In the genomic region with DNA sequence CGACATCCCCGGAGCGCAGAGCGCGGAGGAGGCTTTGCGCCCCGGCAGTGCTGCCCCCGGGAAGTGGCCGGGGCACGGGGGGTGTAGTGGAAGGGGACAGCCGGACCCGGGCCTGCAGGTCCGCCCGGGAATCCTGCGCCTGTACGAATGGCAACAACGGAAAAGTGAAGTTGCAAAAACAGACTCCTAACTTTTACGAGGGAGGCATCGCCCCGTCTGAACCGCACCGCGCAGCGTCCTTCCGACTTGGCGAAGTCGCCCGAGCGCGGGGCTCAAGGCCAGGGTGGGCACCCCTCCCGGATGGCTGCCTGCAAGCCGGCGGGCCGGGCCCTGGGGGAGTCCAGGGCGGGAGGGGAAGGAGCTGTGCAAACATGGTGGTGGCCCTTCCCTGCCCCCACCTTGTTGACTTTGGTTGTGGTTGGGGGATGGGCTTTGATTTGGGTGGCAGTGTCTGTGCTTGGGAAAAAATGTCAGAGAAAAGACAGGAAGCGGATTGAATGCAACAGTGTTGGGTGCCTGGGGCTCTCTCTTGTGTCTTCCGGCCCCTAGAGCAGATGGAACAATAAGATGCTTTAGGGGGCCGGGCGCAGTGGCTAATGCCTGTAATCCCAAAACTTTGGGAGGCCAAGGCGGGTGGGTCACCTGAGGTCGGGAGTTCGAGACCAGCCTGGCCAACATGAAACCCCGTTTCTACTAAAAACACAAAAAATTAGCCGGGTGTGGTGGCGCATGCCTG, we compare ENCODE assay signal across 9 cellular contexts. TPM values are rescaled to one million over a fixed set of nuclear protein-coding genes. Genes with fewer than 3 reads are reported as not detected.
DNase-seq lines count a peak whose midpoint lies in the region; FAIRE-seq and TF ChIP-seq lines count a peak whose summit lies in the region.
"Had no signal": no experiment of that assay in that cellular context is flagged by ENCODE, and none has a peak within 500 bp of the region (broad histone marks: within the 10 kb centered on the region; RNA-seq: fewer than 3 reads in every experiment).

No MANE protein-coding gene starts in this region.

- H3K4me1 ChIP-seq in Loucy (ENCODE audit: insufficient read depth, low read length, poor library complexity, severe bottlenecking) (peaks cover 34% of the 10 kb centered on the region), small intestine (ENCODE audit: control insufficient read depth in 2 of 2, insufficient read depth in 1 of 2, low read depth in 1 of 2, low read length in 1 of 2) (peaks cover 8 to 21% of the 10 kb centered on the region in 2 donors)

- H3K4me3 ChIP-seq in Loucy (ENCODE audit: low read length, poor library complexity, severe bottlenecking): peak overlapping the region; percentile 99
- H3K4me3 ChIP-seq in cardiac fibroblast (replicated peaks in 1 of 2; ENCODE audit: low read depth in 2 of 2, low read length in 2 of 2): peak overlapping the region; percentile 87 to 90
- peak overlapping the region; percentile 91 to 97 for H3K4me3 ChIP-seq in small intestine (ENCODE audit: low read depth in 1 of 2, low read length in 2 of 2)

- 2 to 8% (median 5%) methylated on average over 37 to 45 of the region's 45 CpGs for WGBS in small intestine, 3 donors

- H3K79me2 ChIP-seq in Loucy (ENCODE audit: insufficient read depth, low read length): peaks cover 42% of the 10 kb centered on the region

- peak overlapping the region; percentile 98 for H3K9ac ChIP-seq in Loucy (ENCODE audit: low read depth, low read length, poor library complexity, severe bottlenecking)

- no peaks in the 10 kb centered on the region for H3K27me3 ChIP-seq in Loucy (ENCODE audit: insufficient read depth, low read length, poor library complexity, severe bottlenecking)
- H3K27me3 ChIP-seq in small intestine (ENCODE audit: control insufficient read depth in 2 of 2, insufficient read depth in 2 of 2, low read length in 2 of 2): no peaks in the 10 kb centered on the region

- in situ Hi-C loops in G401 (cut with HindIII; ENCODE audit: low sequenced_read_pairs): no loop called here
- in situ Hi-C loops in GM13976 (cut with MboI; ENCODE audit: low sequenced_read_pairs, unreplicated experiment): no loop called here

- DNase-seq in G401 (ENCODE audit: low spot score): peak; percentile 55
- DNase-seq in T-helper 9 cell: peak; percentile 47
- peak; percentile 69 to 75 for DNase-seq in cardiac fibroblast (ENCODE audit: low read depth in 2 of 2)
- peak; percentile 46 for DNase-seq in iris pigment epithelial cell (ENCODE audit: low read depth)
- DNase-seq in small intestine: peak; percentile 57
- no peak for DNase-seq in KG1 (lab: John Stamatoyannopoulos, UW)
- DNase-seq in GM13976 (ENCODE audit: low spot score): no peak

- no peaks in the 10 kb centered on the region for H3K9me2 ChIP-seq in Loucy (replicated peaks; ENCODE audit: low read depth, low read length)

- peaks cover 7% of the 10 kb centered on the region for H4K20me1 ChIP-seq in Loucy (ENCODE audit: insufficient read depth, low read length, poor library complexity, severe bottlenecking)

- H3K36me3 ChIP-seq in Loucy (ENCODE audit: insufficient read depth, low read length): no peaks in the 10 kb centered on the region
- H3K36me3 ChIP-seq in small intestine (ENCODE audit: control insufficient read depth in 2 of 2, insufficient read depth in 2 of 2, low read length in 2 of 2): no peaks in the 10 kb centered on the region

- FAIRE-seq in small intestine (lab: Jason Lieb, UNC): no peak
- FAIRE-seq: endometrium had no signal

- TF ChIP-seq CTCF in Loucy (conservative IDR thresholded peaks at IDR 0.05; ENCODE audit: low read length) (no peak), cardiac fibroblast (IDR thresholded peaks at IDR 0.05; ENCODE audit: low read depth, low read length) (no peak), GM13976 (IDR thresholded peaks at IDR 0.05; ENCODE audit: borderline replicate concordance, control extremely low read depth, extremely low read depth, insufficient read depth, missing control alignments) (no peak)

- H2AFZ ChIP-seq in Loucy (ENCODE audit: low read length): peak overlapping the region; percentile 88

- H3K27ac ChIP-seq in small intestine (ENCODE audit: low read depth in 1 of 2, low read length in 1 of 2): peak overlapping the region; percentile 96

- peak overlapping the region; percentile 95 for H3K4me2 ChIP-seq in Loucy (ENCODE audit: low read depth, low read length, poor library complexity, severe bottlenecking)

- peaks cover 12% of the 10 kb centered on the region for H3F3A ChIP-seq in Loucy (ENCODE audit: low read depth)

- H3K9me3 ChIP-seq in Loucy (ENCODE audit: insufficient read depth, low read depth, low read length) (no peaks in the 10 kb centered on the region), small intestine (ENCODE audit: control insufficient read depth, low read depth) (no peaks in the 10 kb centered on the region)

RNA-seq across cellular contexts. Expression of gene RNF213, which starts 0.7 kb away (rescaled TPM):
- total RNA-seq in G401 (2014; rRNA removed; shearing (Covaris generic)): 12.9 and 15.2 TPM in 2 replicates
- 10 to 100 TPM; 35.4 to 54.3 (median 51.6) TPM for polyA plus RNA-seq in small intestine

RNA-seq across cellular contexts. Expression of gene SLC26A11, which starts 41.1 kb away (rescaled TPM):
- total RNA-seq in G401 (2014; rRNA removed; shearing (Covaris generic)): 16.7 and 19.0 TPM in 2 replicates
- polyA plus RNA-seq in small intestine: 1 to 10 TPM; 7.3 to 8.7 (median 8.1) TPM

RNA-seq across cellular contexts. Expression of gene SGSH, which starts 41.2 kb away (rescaled TPM):
- total RNA-seq in G401 (2014; rRNA removed; shearing (Covaris generic)): 19.8 and 31.7 TPM in 2 replicates
- 10 to 100 TPM; 24.4 to 38.4 (median 30.6) TPM for polyA plus RNA-seq in small intestine

Comparison
In these comparisons a context has a peak if more than half of its experiments do, and no peak if none do; other contexts are left out.
1. DNase-seq: peak in G401 (single experiment), T-helper 9 cell (single experiment), cardiac fibroblast (2 of 2), iris pigment epithelial cell (single experiment) and small intestine (single experiment); none in KG1 (single experiment) and GM13976 (single experiment).
2. Peak in every context shown above with its lines, with median percentiles within 50 percentile points of each other: H3K4me3 ChIP-seq.